Comparison of ENCODE assay signal across 20 cellular contexts in genomic region chr10:76411719-76412435, GRCh38.
DNase-seq lines count a peak whose midpoint lies in the region; ATAC-seq and TF ChIP-seq lines count a peak whose summit lies in the region.
"Had no signal": no experiment of that assay in that cellular context is flagged by ENCODE, and none has a peak within 500 bp of the region (broad histone marks: within the 10 kb centered on the region; RNA-seq: fewer than 3 reads in every experiment).

No MANE protein-coding gene starts in this region.

- H3K4me3 ChIP-seq in AG10803 (ENCODE audit: low read length) (no peak overlapping the region), stomach smooth muscle (ENCODE audit: low read length in 2 of 2) (peak overlapping the region; percentile 4 to 33), HAP-1 (no peak overlapping the region)
- H3K4me3 ChIP-seq: dorsolateral prefrontal cortex, pancreas had no signal

- peak overlapping the region; percentile 73 for H3K27ac ChIP-seq in stomach smooth muscle (ENCODE audit: low read length)
- H3K27ac ChIP-seq: pancreas, RWPE1 had no signal

- H3K36me3 ChIP-seq in stomach smooth muscle (ENCODE audit: control insufficient read depth in 2 of 2, insufficient read depth in 2 of 2, low read length in 2 of 2) (no peaks in the 10 kb centered on the region), HAP-1 (replicated peaks) (no peaks in the 10 kb centered on the region)
- H3K36me3 ChIP-seq: pancreas had no signal

- CTCF ChIA-PET in activated CD8-positive, alpha-beta memory T cell treated with anti-CD3 and anti-CD28 coated beads, Interleukin-2, amount 10 ng/mL, durations not matched to agents 7 days and 5 days (lab: Charles Lee) = no interaction called here

- in situ Hi-C loops in HAP-1 (cut with MboI; ENCODE audit: low sequenced_read_pairs) = no loop called here

- no peak overlapping the region for H3K4me3 Mint-ChIP-seq in activated CD8-positive, alpha-beta memory T cell treated with anti-CD3 and anti-CD28 coated beads, Interleukin-2, amount 10 ng/mL, durations not matched to agents 7 days and 5 days
- H3K4me3 Mint-ChIP-seq: activated naive CD4-positive, alpha-beta T cell treated with anti-CD3 and anti-CD28 coated beads, Interleukin-2, amount 10 ng/mL, durations not matched to agents 7 days and 5 days; HFFc6; stimulated activated effector memory CD8-positive, alpha-beta T cell treated with anti-CD3 and anti-CD28 coated beads, Interleukin-12 subunit alpha, Interleukin-12 subunit beta, amount 100 ng/mL, for 72 hours; type B pancreatic cell had no signal

- DNase-seq in AG10803 (ENCODE audit: low read depth) = peak; percentile 99
- peak; percentile 10 for DNase-seq in cerebellum (ENCODE audit: low spot score)
- DNase-seq in inferior parietal cortex (ENCODE audit: extremely low spot score) = peak; percentile 18
- no peak for DNase-seq in activated CD8-positive, alpha-beta memory T cell treated with anti-CD3 and anti-CD28 coated beads, Interleukin-2, amount 10 ng/mL, durations not matched to agents 7 days and 5 days
- no peak for DNase-seq in islet precursor cell
- no peak for DNase-seq in HAP-1 (ENCODE audit: low spot score in 2 of 2)
- DNase-seq: activated CD4-positive, alpha-beta T cell treated with anti-CD3 and anti-CD28 coated beads, Interleukin-2, amount 50 U/mL, for 1 hour; activated naive CD4-positive, alpha-beta T cell treated with anti-CD3 and anti-CD28 coated beads, Interleukin-2, amount 10 ng/mL, durations not matched to agents 7 days and 5 days; DND-41; HFFc6; NCI-H146; pancreas; stimulated activated CD4-positive, alpha-beta T cell treated with anti-CD3 and anti-CD28 coated beads, Interleukin-12 subunit alpha, Interleukin-12 subunit beta, amount 100 ng/mL, for 4 hours had no signal

- ATAC-seq in activated CD8-positive, alpha-beta memory T cell treated with anti-CD3 and anti-CD28 coated beads, Interleukin-2, amount 10 ng/mL, durations not matched to agents 7 days and 5 days = no peak
- no peak for ATAC-seq in HG02970 (IDR thresholded peaks at IDR 0.05; ENCODE audit: low FRiP score, unreplicated experiment)
- ATAC-seq: esophagus mucosa; stimulated activated effector memory CD8-positive, alpha-beta T cell treated with anti-CD3 and anti-CD28 coated beads, Interleukin-12 subunit alpha, Interleukin-12 subunit beta, amount 100 ng/mL, for 72 hours had no signal

- H3K4me1 ChIP-seq in stomach smooth muscle (ENCODE audit: control insufficient read depth, insufficient read depth, low read length) (peaks cover 21% of the 10 kb centered on the region), HAP-1 (no peaks in the 10 kb centered on the region)
- H3K4me1 ChIP-seq: pancreas had no signal

- no peak overlapping the region for H3K9ac ChIP-seq in stomach smooth muscle (ENCODE audit: low read length in 2 of 2)

- no peak for TF ChIP-seq CTCF in AG10803 (conservative IDR thresholded peaks at IDR 0.05; ENCODE audit: low read length)

- H3K27me3 Mint-ChIP-seq in activated CD8-positive, alpha-beta memory T cell treated with anti-CD3 and anti-CD28 coated beads, Interleukin-2, amount 10 ng/mL, durations not matched to agents 7 days and 5 days = no peaks in the 10 kb centered on the region
- H3K27me3 Mint-ChIP-seq: activated naive CD4-positive, alpha-beta T cell treated with anti-CD3 and anti-CD28 coated beads, Interleukin-2, amount 10 ng/mL, durations not matched to agents 7 days and 5 days had no signal

- H3K9me3 ChIP-seq in stomach smooth muscle (ENCODE audit: control insufficient read depth in 2 of 2, low read length in 2 of 2) = no peaks in the 10 kb centered on the region
- no peaks in the 10 kb centered on the region for H3K9me3 ChIP-seq in HAP-1
- H3K9me3 ChIP-seq: pancreas had no signal

- peaks cover 3% of the 10 kb centered on the region for H3K9me3 Mint-ChIP-seq in activated CD8-positive, alpha-beta memory T cell treated with anti-CD3 and anti-CD28 coated beads, Interleukin-2, amount 10 ng/mL, durations not matched to agents 7 days and 5 days (ENCODE audit: low read depth)
- H3K9me3 Mint-ChIP-seq: HFFc6 had no signal

- H3K27me3 ChIP-seq in stomach smooth muscle (ENCODE audit: control insufficient read depth in 1 of 2, insufficient read depth in 2 of 2, low read length in 2 of 2) (no peaks in the 10 kb centered on the region), HAP-1 (ENCODE audit: low read depth) (no peaks in the 10 kb centered on the region)
- H3K27me3 ChIP-seq: dorsolateral prefrontal cortex, pancreas had no signal

- no peak overlapping the region for H3K27ac Mint-ChIP-seq in activated CD8-positive, alpha-beta memory T cell treated with anti-CD3 and anti-CD28 coated beads, Interleukin-2, amount 10 ng/mL, durations not matched to agents 7 days and 5 days
- H3K27ac Mint-ChIP-seq: activated naive CD4-positive, alpha-beta T cell treated with anti-CD3 and anti-CD28 coated beads, Interleukin-2, amount 10 ng/mL, durations not matched to agents 7 days and 5 days; HFFc6; stimulated activated effector memory CD8-positive, alpha-beta T cell treated with anti-CD3 and anti-CD28 coated beads, Interleukin-12 subunit alpha, Interleukin-12 subunit beta, amount 100 ng/mL, for 72 hours; type B pancreatic cell had no signal

- H3K4me1 Mint-ChIP-seq in activated CD8-positive, alpha-beta memory T cell treated with anti-CD3 and anti-CD28 coated beads, Interleukin-2, amount 10 ng/mL, durations not matched to agents 7 days and 5 days = no peaks in the 10 kb centered on the region
- H3K4me1 Mint-ChIP-seq: activated naive CD4-positive, alpha-beta T cell treated with anti-CD3 and anti-CD28 coated beads, Interleukin-2, amount 10 ng/mL, durations not matched to agents 7 days and 5 days; stimulated activated effector memory CD8-positive, alpha-beta T cell treated with anti-CD3 and anti-CD28 coated beads, Interleukin-12 subunit alpha, Interleukin-12 subunit beta, amount 100 ng/mL, for 72 hours had no signal

- no peaks in the 10 kb centered on the region for H3K36me3 Mint-ChIP-seq in activated CD8-positive, alpha-beta memory T cell treated with anti-CD3 and anti-CD28 coated beads, Interleukin-2, amount 10 ng/mL, durations not matched to agents 7 days and 5 days
- H3K36me3 Mint-ChIP-seq: activated naive CD4-positive, alpha-beta T cell treated with anti-CD3 and anti-CD28 coated beads, Interleukin-2, amount 10 ng/mL, durations not matched to agents 7 days and 5 days; stimulated activated effector memory CD8-positive, alpha-beta T cell treated with anti-CD3 and anti-CD28 coated beads, Interleukin-12 subunit alpha, Interleukin-12 subunit beta, amount 100 ng/mL, for 72 hours; type B pancreatic cell had no signal

Comparison
In these comparisons a context has a peak if more than half of its experiments do, and no peak if none do; other contexts are left out.
1. DNase-seq: peak in AG10803 (single experiment), cerebellum (single experiment) and inferior parietal cortex (single experiment); none in activated CD8-positive, alpha-beta memory T cell treated with anti-CD3 and anti-CD28 coated beads, Interleukin-2, amount 10 ng/mL, durations not matched to agents 7 days and 5 days (single experiment), islet precursor cell (single experiment) and HAP-1 (0 of 2).
2. H3K4me3 ChIP-seq: peak in stomach smooth muscle (2 of 2); none in AG10803 (single experiment) and HAP-1 (single experiment).